Comparison of ENCODE assay signal across 8 cellular contexts in genomic region chr5:2288466-2288865, GRCh38.
"Had no signal": no experiment of that assay in that cellular context is flagged by ENCODE, and none has a peak within 500 bp of the region (broad histone marks: within the 10 kb centered on the region; RNA-seq: fewer than 3 reads in every experiment).

No MANE protein-coding gene starts in this region.

- H3K4me1 Mint-ChIP-seq: IgD-negative memory B cell had no signal

- H3K27me3 Mint-ChIP-seq: IgD-negative memory B cell had no signal

- ATAC-seq: HepG2 had no signal

- H3K36me3 Mint-ChIP-seq: IgD-negative memory B cell had no signal

- H3K27ac ChIP-seq: HL-60, KMS-11 had no signal

- DNase-seq: IMR-90, KBM-7, KG1 had no signal

- H3K4me3 ChIP-seq: K562 had no signal

- H3K4me3 Mint-ChIP-seq: IgD-negative memory B cell had no signal
